ENCODE assay signal across 11 cellular contexts in the genomic region with DNA sequence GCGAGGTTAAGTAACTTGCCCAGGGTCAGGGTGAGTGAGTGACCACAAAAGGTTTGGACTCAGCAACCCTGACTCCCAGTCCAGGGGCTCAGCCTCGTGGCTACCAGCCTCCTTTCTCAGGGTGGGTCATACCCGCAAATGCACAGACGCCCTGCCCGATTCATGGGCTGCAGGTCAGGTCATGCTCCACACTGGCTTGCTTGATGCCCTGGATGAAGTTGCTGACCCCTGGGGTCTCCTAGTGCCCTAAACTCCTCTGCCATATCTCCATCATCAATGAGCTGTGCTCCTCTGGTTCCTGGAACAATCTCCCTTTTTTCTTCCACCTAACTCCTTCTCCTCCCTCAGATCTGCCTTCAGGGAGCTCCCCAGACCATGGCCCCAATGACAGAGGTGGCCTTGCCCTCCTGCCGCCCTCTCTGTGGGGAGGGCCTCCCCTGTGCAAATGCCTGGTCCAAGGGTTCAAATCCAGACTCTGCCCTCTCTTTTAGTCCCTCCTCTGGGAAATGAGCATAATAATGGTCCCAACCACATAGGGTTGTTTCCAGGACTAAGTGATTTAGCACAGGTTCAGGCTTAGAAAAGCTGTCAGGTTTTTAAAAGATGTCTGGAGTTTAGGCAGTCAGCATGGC.
A peak's percentile ranks its signal among the peaks of the same experiment; 100 is the strongest.
DNase-seq lines count a peak whose midpoint lies in the region; ATAC-seq and TF ChIP-seq lines count a peak whose summit lies in the region.
"Had no signal": no experiment of that assay in that cellular context is flagged by ENCODE, and none has a peak within 500 bp of the region (broad histone marks: within the 10 kb centered on the region; RNA-seq: fewer than 3 reads in every experiment).

No MANE protein-coding gene starts in this region.

- no peak overlapping the region for H3K4me2 ChIP-seq in hepatocyte
- H3K4me2 ChIP-seq: GM23338 had no signal

- TF ChIP-seq CTCF in hepatocyte (IDR thresholded peaks at IDR 0.05; ENCODE audit: poor library complexity) (no peak), transverse colon (IDR thresholded peaks at IDR 0.05) (no peak)

- TF ChIP-seq POLR2A in transverse colon (IDR thresholded peaks at IDR 0.05) = no peak

- H4K20me1 ChIP-seq in hepatocyte (ENCODE audit: insufficient read depth, poor library complexity, severe bottlenecking) = no peaks in the 10 kb centered on the region

- intact Hi-C loops in transverse colon (cut with DNase I; ENCODE audit: low total_unique reads) = loop anchor here (5.0 kb wide), 1 partner anchor 98 kb away; the partner anchor contains the start of gene TSPAN18

- peaks cover 12% of the 10 kb centered on the region for H3K4me1 ChIP-seq in hepatocyte (ENCODE audit: insufficient read depth)
- peaks cover 0 to 16% (median 6%) of the 10 kb centered on the region in 4 donors for H3K4me1 ChIP-seq in transverse colon

- H2AFZ ChIP-seq in hepatocyte = no peak overlapping the region
- H2AFZ ChIP-seq: GM23338 had no signal

- H3K27ac ChIP-seq in hepatocyte = no peak overlapping the region
- peak overlapping the region in 3 of 4 donors; percentile 28 to 74 (median 63) for H3K27ac ChIP-seq in transverse colon
- H3K27ac ChIP-seq: epithelial cell of prostate had no signal

- TF ChIP-seq EP300 in transverse colon (IDR thresholded peaks at IDR 0.05; ENCODE audit: low read depth) = no peak

- H3K9me3 ChIP-seq in hepatocyte (ENCODE audit: low read depth) (no peaks in the 10 kb centered on the region), transverse colon (no peaks in the 10 kb centered on the region)

- H3K4me3 ChIP-seq in hepatocyte (no peak overlapping the region), transverse colon (no peak overlapping the region)
- H3K4me3 ChIP-seq: GM23338 had no signal

- peak; percentile 1 for DNase-seq in activated naive CD4-positive, alpha-beta T cell treated with Interleukin-2 at 50 U/mL for 16 hours
- DNase-seq in activated naive CD4-positive, alpha-beta T cell treated with anti-CD3 and anti-CD28 coated beads, Interleukin-2, amount 50 U/mL, for 16 hours = no peak
- DNase-seq in hepatocyte (ENCODE audit: low spot score) = peak; percentile 2
- DNase-seq in transverse colon = peak; percentile 5
- no peak for DNase-seq in globus pallidus (ENCODE audit: low spot score)
- DNase-seq: KBM-7 had no signal

- ATAC-seq in HG03460 (IDR thresholded peaks at IDR 0.05; ENCODE audit: unreplicated experiment) (peak; percentile 5), GM21737 (IDR thresholded peaks at IDR 0.05; ENCODE audit: unreplicated experiment) (no peak), HG03342 (IDR thresholded peaks at IDR 0.05; ENCODE audit: unreplicated experiment) (no peak)
- ATAC-seq: GM23338 had no signal

- no peaks in the 10 kb centered on the region for H3K79me2 ChIP-seq in hepatocyte

- no peaks in the 10 kb centered on the region for H3K9me2 ChIP-seq in hepatocyte (replicated peaks; ENCODE audit: insufficient read depth)

- no peaks in the 10 kb centered on the region for H3K27me3 ChIP-seq in hepatocyte
- H3K27me3 ChIP-seq in transverse colon = peaks cover 20% of the 10 kb centered on the region

- WGBS in hepatocyte (ENCODE audit: low lambda C conversion rate, missing lambda C conversion rate) = 87% methylated on average over 6 of the region's 6 CpGs
- WGBS in transverse colon (ENCODE audit: low coverage in 1 of 2), 2 donors = 79% methylated on average over 6 of the region's 6 CpGs; no CpG with 5 or more reads in 1 of the 2 donors

- H3K36me3 ChIP-seq in hepatocyte (replicated peaks; ENCODE audit: insufficient read depth, low read depth) (no peaks in the 10 kb centered on the region), transverse colon (no peaks in the 10 kb centered on the region)

- in situ Hi-C loops in transverse colon (cut with MboI; ENCODE audit: low pct_ligation_motif_present in 1 of 4, low pct_unique_long_range_greater_than_20kb in 1 of 4, low sequenced_read_pairs in 3 of 4) = loop anchor here in 2 of 4 donors (10.0 kb wide), 2 partner anchors 276 to 286 kb away; no protein-coding TSS in a partner anchor

Comparison
In these comparisons a context has a peak if more than half of its experiments do, and no peak if none do; other contexts are left out.
1. DNase-seq: peak in activated naive CD4-positive, alpha-beta T cell treated with Interleukin-2 at 50 U/mL for 16 hours (single experiment), hepatocyte (single experiment) and transverse colon (single experiment); none in activated naive CD4-positive, alpha-beta T cell treated with anti-CD3 and anti-CD28 coated beads, Interleukin-2, amount 50 U/mL, for 16 hours (single experiment) and globus pallidus (single experiment).